Comparison of ENCODE assay signal across 1 cellular context in genomic region chr4:12211636-12212035, GRCh38.
TF ChIP-seq lines count a peak whose summit lies in the region.

No MANE protein-coding gene starts in this region.

TF ChIP-seq in HepG2, 621 proteins besides CTCF, POLR2A, EP300 and RAD21 (continued from another document):
- TF ChIP-seq, protein P1, sequence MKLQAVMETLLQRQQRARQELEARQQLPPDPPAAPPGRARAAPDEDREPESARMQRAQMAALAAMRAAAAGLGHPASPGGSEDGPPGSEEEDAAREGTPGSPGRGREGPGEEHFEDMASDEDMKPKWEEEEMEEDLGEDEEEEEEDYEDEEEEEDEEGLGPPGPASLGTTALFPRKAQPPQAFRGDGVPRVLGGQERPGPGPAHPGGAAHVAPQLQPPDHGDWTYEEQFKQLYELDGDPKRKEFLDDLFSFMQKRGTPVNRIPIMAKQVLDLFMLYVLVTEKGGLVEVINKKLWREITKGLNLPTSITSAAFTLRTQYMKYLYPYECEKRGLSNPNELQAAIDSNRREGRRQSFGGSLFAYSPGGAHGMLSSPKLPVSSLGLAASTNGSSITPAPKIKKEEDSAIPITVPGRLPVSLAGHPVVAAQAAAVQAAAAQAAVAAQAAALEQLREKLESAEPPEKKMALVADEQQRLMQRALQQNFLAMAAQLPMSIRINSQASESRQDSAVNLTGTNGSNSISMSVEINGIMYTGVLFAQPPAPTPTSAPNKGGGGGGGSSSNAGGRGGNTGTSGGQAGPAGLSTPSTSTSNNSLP (IDR thresholded peaks at IDR 0.05; ENCODE audit: low read depth, low read length), result no peak
- TF ChIP-seq ZFP62 (CRISPR knock-in tag; IDR thresholded peaks at IDR 0.05), result no peak
